ENCODE assay signal across 10 cellular contexts in genomic region chr12:114918535-114919233, GRCh38.
DNase-seq lines count a peak whose midpoint lies in the region; ATAC-seq, FAIRE-seq and TF ChIP-seq lines count a peak whose summit lies in the region.
"Had no signal": no experiment of that assay in that cellular context is flagged by ENCODE, and none has a peak within 500 bp of the region (broad histone marks: within the 10 kb centered on the region; RNA-seq: fewer than 3 reads in every experiment).

No MANE protein-coding gene starts in this region.

- peak overlapping the region; percentile 58 for H3K27ac ChIP-seq in SJSA1
- peak overlapping the region; percentile 14 to 35 for H3K27ac ChIP-seq in small intestine (ENCODE audit: low read depth in 1 of 2, low read length in 1 of 2)
- H3K27ac ChIP-seq: coronary artery had no signal

- H3K9me3 ChIP-seq in SJSA1 (replicated peaks) = peaks cover 6% of the 10 kb centered on the region
- H3K9me3 ChIP-seq in small intestine (ENCODE audit: control insufficient read depth, low read depth) = no peaks in the 10 kb centered on the region

- WGBS in small intestine, 3 donors = 6 to 26% (median 10%) methylated on average over 3 of the region's 3 CpGs

- H3K36me3 ChIP-seq in SJSA1 (0 out of 2 replicates have a peak, but pooled peaks cover 4% of the 10 kb centered on the region), small intestine (ENCODE audit: control insufficient read depth in 2 of 2, insufficient read depth in 2 of 2, low read length in 2 of 2) (no peaks in the 10 kb centered on the region)

- ATAC-seq in activated CD4-positive, CD25-positive, alpha-beta regulatory T cell treated with anti-CD3 and anti-CD28 coated beads, Interleukin-2, amount 50 U/mL, for 24 hours = no peak
- ATAC-seq: activated CD8-positive, alpha-beta memory T cell treated with anti-CD3 and anti-CD28 coated beads, Interleukin-2, amount 10 ng/mL, durations not matched to agents 7 days and 5 days had no signal

- H3K27me3 ChIP-seq in SJSA1 (replicated peaks) (no peaks in the 10 kb centered on the region), small intestine (ENCODE audit: control insufficient read depth in 2 of 2, insufficient read depth in 2 of 2, low read length in 2 of 2) (no peaks in the 10 kb centered on the region)

- H3K4me3 ChIP-seq in SJSA1 (no peak overlapping the region), fibroblast of pulmonary artery (replicated peaks; ENCODE audit: low read depth, low read length) (no peak overlapping the region), small intestine (ENCODE audit: low read depth in 1 of 2, low read length in 2 of 2) (no peak overlapping the region)
- H3K4me3 ChIP-seq: coronary artery had no signal

- no peak for TF ChIP-seq CTCF in fibroblast of pulmonary artery (IDR thresholded peaks at IDR 0.05; ENCODE audit: low read length, missing control alignments)

- FAIRE-seq in small intestine (lab: Jason Lieb, UNC) = no peak

- DNase-seq in H4 (ENCODE audit: low spot score) (peak; percentile 18), SJSA1 (ENCODE audit: low read depth in 1 of 2, low spot score in 2 of 2) (peak; percentile 47 to 73), fibroblast of pulmonary artery (ENCODE audit: low read depth) (peak; percentile 35), small intestine (peak; percentile 90), medulla oblongata (ENCODE audit: extremely low spot score) (no peak), NCI-H187 treated with DMSO at 0.1 percent for 48 hours (lab: John Stamatoyannopoulos, UW) (no peak)
- DNase-seq: activated CD8-positive, alpha-beta memory T cell treated with anti-CD3 and anti-CD28 coated beads, Interleukin-2, amount 10 ng/mL, durations not matched to agents 7 days and 5 days; NCI-H446 treated with DMSO at 0.1 percent for 48 hours had no signal

- H3K4me1 ChIP-seq in SJSA1 (replicated peaks) (peaks cover 53% of the 10 kb centered on the region), small intestine (ENCODE audit: control insufficient read depth in 2 of 2, insufficient read depth in 1 of 2, low read depth in 1 of 2, low read length in 1 of 2) (peaks cover 0 to 1% of the 10 kb centered on the region in 2 donors)

Comparison
In these comparisons a context has a peak if more than half of its experiments do, and no peak if none do; other contexts are left out.
1. DNase-seq: peak in H4 (single experiment), SJSA1 (2 of 2), fibroblast of pulmonary artery (single experiment) and small intestine (single experiment); none in medulla oblongata (single experiment) and NCI-H187 treated with DMSO at 0.1 percent for 48 hours (single experiment).